Comparison of ENCODE assay signal across 23 cellular contexts in genomic region chr14:74296037-74296467, GRCh38. TPM values are rescaled to one million over a fixed set of nuclear protein-coding genes. Genes with fewer than 3 reads are reported as not detected.
DNase-seq lines count a peak whose midpoint lies in the region; ATAC-seq and TF ChIP-seq lines count a peak whose summit lies in the region.
"Had no signal": no experiment of that assay in that cellular context is flagged by ENCODE, and none has a peak within 500 bp of the region (broad histone marks: within the 10 kb centered on the region; RNA-seq: fewer than 3 reads in every experiment).

No MANE protein-coding gene starts in this region.

- no peaks in the 10 kb centered on the region for H3K9me3 ChIP-seq in H9 (ENCODE audit: control insufficient read depth, low read depth, low read length)
- no peaks in the 10 kb centered on the region for H3K9me3 ChIP-seq in T-helper 17 cell (ENCODE audit: control insufficient read depth, low read length, poor library complexity, severe bottlenecking)
- H3K9me3 ChIP-seq: BLaER1 had no signal

- no peak overlapping the region for H3K23ac ChIP-seq in H9 (ENCODE audit: insufficient read length, low read depth, low read length)

- no peak overlapping the region for H4K91ac ChIP-seq in H9 (ENCODE audit: insufficient read length, low read depth, low read length)

- peaks cover 3% of the 10 kb centered on the region for H3K79me1 ChIP-seq in H9 (ENCODE audit: insufficient read depth, low read depth, low read length, poor library complexity, severe bottlenecking)

- WGBS in H9 (ENCODE audit: extremely low coverage, insufficient read length, low lambda C conversion rate): no CpG with 5 or more reads among the region's 9 CpGs

- H3K18ac ChIP-seq in H9 (ENCODE audit: insufficient read length, low read depth, low read length): no peak overlapping the region

- no peak overlapping the region for H2BK20ac ChIP-seq in H9 (ENCODE audit: low read depth, low read length, poor library complexity, severe bottlenecking)

- peaks cover 87% of the 10 kb centered on the region for H3K36me3 Mint-ChIP-seq in activated T-cell treated with anti-CD3 and anti-CD28 coated beads, Interleukin-2, amount 50 U/mL, for 24 hours (ENCODE audit: low read depth)
- H3K36me3 Mint-ChIP-seq in H9 (ENCODE audit: insufficient read depth in 1 of 3, low read depth in 3 of 3): peaks cover 33 to 77% (median 76%) of the 10 kb centered on the region in 3 experiments
- peaks cover 5% of the 10 kb centered on the region for H3K36me3 Mint-ChIP-seq in T-helper 17 cell (ENCODE audit: low read depth)
- H3K36me3 Mint-ChIP-seq in neural crest cell (ENCODE audit: low read depth): peaks cover 7% of the 10 kb centered on the region
- H3K36me3 Mint-ChIP-seq in progenitor cell of endocrine pancreas (ENCODE audit: insufficient read depth): peaks cover 16% of the 10 kb centered on the region

- DNase-seq in activated T-cell treated with anti-CD3 and anti-CD28 coated beads, Interleukin-2, amount 50 U/mL, for 24 hours: no peak
- DNase-seq in activated T-cell treated with anti-CD3 and anti-CD28 coated beads, Interleukin-2, amount 50 U/mL, for 1 hour: no peak
- DNase-seq in H9: no peak
- DNase-seq in T-helper 17 cell: no peak
- DNase-seq in neural crest cell (ENCODE audit: low read depth, low spot score): no peak
- DNase-seq in progenitor cell of endocrine pancreas (ENCODE audit: low spot score, unreplicated experiment): no peak
- no peak for DNase-seq in NCI-H1105 treated with DMSO at 0.1 percent for 48 hours (lab: John Stamatoyannopoulos, UW)
- DNase-seq in HEK293T (ENCODE audit: extremely low spot score): no peak
- DNase-seq: 8988T; CD4-positive, alpha-beta memory T cell; DMS153; DMS79; GDM1; GM23248; HCEC 1CT; HFFc6 had no signal

- H3K9ac ChIP-seq in H9 (ENCODE audit: extremely low read depth, insufficient read length, low read length): no peak overlapping the region
- H3K9ac ChIP-seq: BLaER1, GM23248 had no signal

- H3K9me3 Mint-ChIP-seq in activated T-cell treated with anti-CD3 and anti-CD28 coated beads, Interleukin-2, amount 50 U/mL, for 24 hours: no peaks in the 10 kb centered on the region
- H3K9me3 Mint-ChIP-seq in H9 (no peaks in the 10 kb centered on the region), neural crest cell (no peaks in the 10 kb centered on the region), progenitor cell of endocrine pancreas (ENCODE audit: low read depth) (no peaks in the 10 kb centered on the region)
- H3K9me3 Mint-ChIP-seq: CD14-positive monocyte, HFFc6, IgD-negative memory B cell had no signal

- CTCF ChIA-PET in HEK293T (lab: Yijun Ruan, JAX): no interaction called here

- no peaks in the 10 kb centered on the region for H4K20me1 ChIP-seq in H9 (ENCODE audit: control insufficient read depth, insufficient read depth, insufficient read length)

- no peaks in the 10 kb centered on the region for H3K27me3 Mint-ChIP-seq in activated T-cell treated with anti-CD3 and anti-CD28 coated beads, Interleukin-2, amount 50 U/mL, for 24 hours
- H3K27me3 Mint-ChIP-seq in H9 (ENCODE audit: low read depth) (no peaks in the 10 kb centered on the region; the same call in none of the 2 replicates), T-helper 17 cell (no peaks in the 10 kb centered on the region), neural crest cell (ENCODE audit: low read depth) (no peaks in the 10 kb centered on the region), progenitor cell of endocrine pancreas (no peaks in the 10 kb centered on the region)
- H3K27me3 Mint-ChIP-seq: CD4-positive, alpha-beta memory T cell; IgD-negative memory B cell had no signal

- H3K79me2 ChIP-seq in H9 (ENCODE audit: insufficient read depth, low read length): peaks cover 6% of the 10 kb centered on the region; the same call in 1 of the 2 replicates

- no peak overlapping the region for H3K27ac ChIP-seq in H9 (ENCODE audit: insufficient read length, low read depth, low read length)
- H3K27ac ChIP-seq: BLaER1, GM23248 had no signal

- no peak overlapping the region for H3K4me2 ChIP-seq in H9 (ENCODE audit: insufficient read depth, insufficient read length, low read length)
- H3K4me2 ChIP-seq: BLaER1 had no signal

- POLR2A ChIA-PET in HEK293T (lab: Yijun Ruan, JAX): interaction anchor here (1.1 to 1.8 kb wide), 3 partner anchors 12 to 21 kb away, joined by 4 to 5 read pairs (median 4); no protein-coding TSS in a partner anchor

- H3K14ac ChIP-seq in H9 (ENCODE audit: insufficient read depth, low read length): no peak overlapping the region

- no peaks in the 10 kb centered on the region for H3K23me2 ChIP-seq in H9 (ENCODE audit: insufficient read length, low read depth, low read length, poor library complexity, severe bottlenecking)

- H3K4ac ChIP-seq in H9 (ENCODE audit: low read depth, low read length): no peak overlapping the region

- H2BK15ac ChIP-seq in H9 (ENCODE audit: low read depth, low read length): no peak overlapping the region

- H3T11ph ChIP-seq in H9 (ENCODE audit: low read length): no peak overlapping the region

- H2AFZ ChIP-seq in H9 (ENCODE audit: low read length): no peak overlapping the region
- H2AFZ ChIP-seq: GM23248 had no signal

- no peaks in the 10 kb centered on the region; the same call in 1 of the 2 replicates for H3K4me1 ChIP-seq in H9 (ENCODE audit: insufficient read depth, low read length)

- peak overlapping the region; percentile 45 for H3K27ac Mint-ChIP-seq in activated T-cell treated with anti-CD3 and anti-CD28 coated beads, Interleukin-2, amount 50 U/mL, for 24 hours
- H3K27ac Mint-ChIP-seq in H9 (peak overlapping the region in 2 of 3 experiments; percentile 11 to 57; a peak in 1 of 7 replicates), T-helper 17 cell (peak overlapping the region; percentile 16), neural crest cell (ENCODE audit: unreplicated experiment) (peak overlapping the region; percentile 27), progenitor cell of endocrine pancreas (no peak overlapping the region)
- H3K27ac Mint-ChIP-seq: HFFc6, IgD-negative memory B cell had no signal

- peaks cover 24% of the 10 kb centered on the region for H3K4me1 Mint-ChIP-seq in activated T-cell treated with anti-CD3 and anti-CD28 coated beads, Interleukin-2, amount 50 U/mL, for 24 hours (ENCODE audit: low read depth)
- H3K4me1 Mint-ChIP-seq in H9 (peaks cover 16 to 18% of the 10 kb centered on the region in 2 experiments), T-helper 17 cell (peaks cover 18% of the 10 kb centered on the region), neural crest cell (peaks cover 11% of the 10 kb centered on the region), progenitor cell of endocrine pancreas (ENCODE audit: low read depth) (peaks cover 3% of the 10 kb centered on the region)

- no peak overlapping the region for H2AK5ac ChIP-seq in H9 (ENCODE audit: insufficient read length, low read length)

- H3K56ac ChIP-seq in H9 (ENCODE audit: insufficient read length, low read depth, low read length): no peak overlapping the region

- no peak overlapping the region for H2BK12ac ChIP-seq in H9 (ENCODE audit: insufficient read length, low read depth, low read length)

- no peak overlapping the region for H2BK5ac ChIP-seq in H9 (ENCODE audit: insufficient read length, low read length)

- no peak for ATAC-seq in T-helper 17 cell

- H4K5ac ChIP-seq in H9 (ENCODE audit: insufficient read length, low read depth, low read length): no peak overlapping the region

- H3K27me3 ChIP-seq in H9 (ENCODE audit: insufficient read depth, low read length): no peaks in the 10 kb centered on the region; the same call in 1 of the 2 replicates
- H3K27me3 ChIP-seq: BLaER1 had no signal

- no peak overlapping the region for H4K8ac ChIP-seq in H9 (replicated peaks; ENCODE audit: insufficient read length, low read depth, low read length)

- TF ChIP-seq CTCF in H9 (conservative IDR thresholded peaks at IDR 0.05): no peak
- TF ChIP-seq CTCF in neural crest cell (conservative IDR thresholded peaks at IDR 0.05): no peak
- TF ChIP-seq CTCF in progenitor cell of endocrine pancreas (IDR thresholded peaks at IDR 0.05; ENCODE audit: unreplicated experiment): no peak

- H3K4me3 Mint-ChIP-seq in activated T-cell treated with anti-CD3 and anti-CD28 coated beads, Interleukin-2, amount 50 U/mL, for 24 hours: no peak overlapping the region
- no peak overlapping the region for H3K4me3 Mint-ChIP-seq in H9
- peak overlapping the region; percentile 31 for H3K4me3 Mint-ChIP-seq in T-helper 17 cell
- no peak overlapping the region for H3K4me3 Mint-ChIP-seq in neural crest cell
- H3K4me3 Mint-ChIP-seq in progenitor cell of endocrine pancreas (ENCODE audit: low read depth): no peak overlapping the region
- H3K4me3 Mint-ChIP-seq: CD14-positive monocyte; CD4-positive, alpha-beta memory T cell; HFFc6 had no signal

- no peak overlapping the region for H2BK120ac ChIP-seq in H9 (ENCODE audit: low read depth, low read length, poor library complexity, severe bottlenecking)

TF ChIP-seq in HEK293T, 16 proteins besides CTCF, POLR2A, EP300 and RAD21 (continues in another document):
- TF ChIP-seq NFRKB (IDR thresholded peaks at IDR 0.05) (no peak), TARDBP (IDR thresholded peaks at IDR 0.05) (no peak), ELF4 (IDR thresholded peaks at IDR 0.05) (no peak), LEF1 (IDR thresholded peaks at IDR 0.05; ENCODE audit: borderline replicate concordance) (no peak), FOXM1 (IDR thresholded peaks at IDR 0.05; ENCODE audit: borderline replicate concordance) (no peak), FOXK2 (IDR thresholded peaks at IDR 0.05) (no peak), PKNOX1 (IDR thresholded peaks at IDR 0.05) (no peak), ARNT (IDR thresholded peaks at IDR 0.05) (no peak), CTBP1 (IDR thresholded peaks at IDR 0.05; ENCODE audit: borderline replicate concordance) (no peak), FOXA1 (IDR thresholded peaks at IDR 0.05) (no peak), L3MBTL2 (conservative IDR thresholded peaks at IDR 0.05) (no peak)

RNA-seq across cellular contexts. Expression of gene ABCD4, which starts 6.7 kb away (rescaled TPM):
- 79.1 and 80.9 TPM in 2 replicates for total RNA-seq in H9 (2021)
- 10 to 100 TPM; 63.0 to 75.0 TPM for total RNA-seq in T-helper 17 cell
- 98.8 TPM in 2 replicates for total RNA-seq in neural crest cell
- total RNA-seq in progenitor cell of endocrine pancreas: 155 and 158 TPM in 2 replicates

RNA-seq across cellular contexts. Expression of gene VRTN, which starts 52.2 kb away (rescaled TPM):
- total RNA-seq in H9 (2021): 104 and 105 TPM in 2 replicates
- not detected for total RNA-seq in T-helper 17 cell
- not detected in 2 replicates for total RNA-seq in neural crest cell
- total RNA-seq in progenitor cell of endocrine pancreas: 1.2 and 1.5 TPM in 2 replicates
- total RNA-seq: A673; CD4-positive, alpha-beta memory T cell; Daoy; GM23248; H4; HFFc6 had no signal

RNA-seq across cellular contexts. Expression of gene VSX2, which starts 56.8 kb away (rescaled TPM):
- total RNA-seq in H9 (2021) (not detected in 2 replicates), T-helper 17 cell (not detected), neural crest cell (0.89 and 1.2 TPM in 2 replicates), progenitor cell of endocrine pancreas (not detected in 2 replicates)
- total RNA-seq: A673; CD4-positive, alpha-beta memory T cell; Daoy; GM23248; H4; HFFc6; HT-29 had no signal

Comparison
In these comparisons a context has a peak if more than half of its experiments do, and no peak if none do; other contexts are left out.
1. RNA of gene VRTN, which starts 52.2 kb away (total RNA-seq): 104 to 105 TPM in H9; 1.2 to 1.5 TPM in progenitor cell of endocrine pancreas, not detected in neural crest cell and not detected in T-helper 17 cell; every median in the first group is over 10 times any median in the second.